In the genomic region with DNA sequence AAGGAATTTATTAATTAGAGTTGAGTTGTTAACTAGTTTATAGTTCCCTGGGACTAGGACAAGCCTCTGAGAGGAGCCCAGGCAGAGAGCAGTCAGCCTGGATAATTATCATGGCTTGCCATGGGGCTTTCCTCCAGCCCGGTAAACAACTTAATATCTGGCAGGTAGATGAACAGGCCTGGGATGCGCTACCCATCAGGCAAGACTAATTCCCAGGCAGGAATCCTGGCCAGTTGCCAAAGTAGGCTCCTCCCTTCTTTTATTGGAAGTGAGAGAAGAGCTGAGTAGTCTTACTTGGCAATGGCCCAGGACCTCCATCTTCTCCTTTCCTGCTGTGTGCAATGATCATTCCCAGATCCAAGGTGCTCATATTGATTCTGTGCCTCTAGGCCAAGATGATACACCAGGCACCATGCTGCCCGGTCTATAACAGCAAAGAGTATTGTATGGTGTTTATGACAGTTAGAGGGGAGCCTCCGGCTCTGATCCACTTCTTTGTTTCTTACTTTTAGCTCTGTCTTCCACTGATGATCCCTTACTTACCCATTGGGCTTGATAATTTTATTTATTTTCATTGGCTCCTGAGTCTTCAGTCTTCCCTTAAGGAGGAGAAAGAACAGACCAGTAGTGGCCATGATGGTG, we compare ENCODE assay signal across 19 cellular contexts.
A peak's percentile ranks its signal among the peaks of the same experiment; 100 is the strongest.
DNase-seq lines count a peak whose midpoint lies in the region; ATAC-seq and TF ChIP-seq lines count a peak whose summit lies in the region.
"Had no signal": no experiment of that assay in that cellular context is flagged by ENCODE, and none has a peak within 500 bp of the region (broad histone marks: within the 10 kb centered on the region; RNA-seq: fewer than 3 reads in every experiment).

No MANE protein-coding gene starts in this region.

- peak; percentile 72 for DNase-seq in MCF 10A (ENCODE audit: unreplicated experiment)
- DNase-seq in breast epithelium (ENCODE audit: low spot score in 2 of 2): no peak
- DNase-seq in NCI-H510A (lab: John Stamatoyannopoulos, UW): peak; percentile 2
- DNase-seq in WERI-Rb-1: peak; percentile 13
- DNase-seq in NCI-H345 treated with DMSO at 0.1 percent for 48 hours (lab: John Stamatoyannopoulos, UW; ENCODE audit: unreplicated experiment): no peak
- DNase-seq in DMS114 treated with DMSO at 0.1 percent for 48 hours (lab: John Stamatoyannopoulos, UW; ENCODE audit: unreplicated experiment): no peak
- DNase-seq in SW 1271 (lab: John Stamatoyannopoulos, UW): no peak
- DNase-seq: activated CD4-positive, alpha-beta memory T cell treated with anti-CD3 and anti-CD28 coated beads for 36 hours; activated T-cell treated with anti-CD3 and anti-CD28 coated beads, Interleukin-2, amount 50 U/mL, for 48 hours; CD4-positive, CD25-positive, alpha-beta regulatory T cell; dermis blood vessel endothelial cell; MV-4-11; occipital lobe; stimulated activated CD4-positive, alpha-beta T cell treated with anti-CD3 and anti-CD28 coated beads, Interleukin-4, amount 100 ng/mL, for 1 hour had no signal

- no TSS peak for BruUV-seq in MCF 10A (replicated peaks; lab: Mats Ljungman, UMichigan)

- TF ChIP-seq CTCF in MCF 10A (IDR thresholded peaks at IDR 0.05; ENCODE audit: unreplicated experiment): no peak
- no peak for TF ChIP-seq CTCF in breast epithelium (IDR thresholded peaks at IDR 0.05)
- no peak for TF ChIP-seq CTCF in WERI-Rb-1 (IDR thresholded peaks at IDR 0.05; ENCODE audit: low read depth, low read length)

- H3K36me3 Mint-ChIP-seq in MCF 10A (ENCODE audit: insufficient read depth, unreplicated experiment): no peaks in the 10 kb centered on the region
- H3K36me3 Mint-ChIP-seq: activated CD4-positive, alpha-beta memory T cell treated with anti-CD3 and anti-CD28 coated beads for 36 hours; activated naive CD8-positive, alpha-beta T cell; brain; CD4-positive, CD25-positive, alpha-beta regulatory T cell had no signal

- no peak overlapping the region for H3K27ac ChIP-seq in breast epithelium
- H3K27ac ChIP-seq in WERI-Rb-1: no peak overlapping the region
- H3K27ac ChIP-seq: vagina had no signal

- no peaks in the 10 kb centered on the region for H3K4me1 ChIP-seq in breast epithelium
- H3K4me1 ChIP-seq: vagina had no signal

- peaks cover 3% of the 10 kb centered on the region for H3K27me3 Mint-ChIP-seq in MCF 10A (ENCODE audit: insufficient read depth, unreplicated experiment)

- H3K27me3 ChIP-seq in breast epithelium: no peaks in the 10 kb centered on the region
- no peaks in the 10 kb centered on the region for H3K27me3 ChIP-seq in WERI-Rb-1 (ENCODE audit: insufficient read depth, low read depth, severe bottlenecking)
- H3K27me3 ChIP-seq: vagina had no signal

- H3K4me3 ChIP-seq in breast epithelium (no peak overlapping the region), WERI-Rb-1 (ENCODE audit: low read depth, low read length) (no peak overlapping the region)
- H3K4me3 ChIP-seq: vagina had no signal

- H3K27ac Mint-ChIP-seq in MCF 10A (ENCODE audit: low read depth, unreplicated experiment): no peak overlapping the region
- H3K27ac Mint-ChIP-seq: activated CD4-positive, alpha-beta memory T cell treated with anti-CD3 and anti-CD28 coated beads for 36 hours; activated naive CD8-positive, alpha-beta T cell; brain; CD4-positive, CD25-positive, alpha-beta regulatory T cell had no signal

- H3K36me3 ChIP-seq in breast epithelium (no peaks in the 10 kb centered on the region), WERI-Rb-1 (no peaks in the 10 kb centered on the region)
- H3K36me3 ChIP-seq: vagina had no signal

- POLR2A ChIA-PET in MCF 10A (lab: Yijun Ruan, JAX): interaction anchor here (0.6 to 1.3 kb wide), 3 partner anchors 45 to 152 kb away, joined by 3 read pairs; no protein-coding TSS in a partner anchor

- intact Hi-C loops in MCF 10A (cut with micrococcal nuclease): no loop called here
- intact Hi-C loops in breast epithelium (cut with DNase I; ENCODE audit: low total_unique reads): no loop called here

- CTCF ChIA-PET in MCF 10A (lab: Yijun Ruan, JAX): interaction anchor here (0.7 to 1.4 kb wide), 3 partner anchors 36 to 599 kb away, joined by 3 to 4 read pairs (median 3); no protein-coding TSS in a partner anchor

- H3K9me3 Mint-ChIP-seq in MCF 10A (ENCODE audit: unreplicated experiment): no peaks in the 10 kb centered on the region
- H3K9me3 Mint-ChIP-seq: activated CD4-positive, alpha-beta memory T cell treated with anti-CD3 and anti-CD28 coated beads for 36 hours had no signal

- ATAC-seq in GM21529 (IDR thresholded peaks at IDR 0.05; ENCODE audit: unreplicated experiment): no peak
- ATAC-seq: HepG2 had no signal

- H3K4me1 Mint-ChIP-seq in MCF 10A (ENCODE audit: insufficient read depth, unreplicated experiment): no peaks in the 10 kb centered on the region
- H3K4me1 Mint-ChIP-seq: brain; CD4-positive, CD25-positive, alpha-beta regulatory T cell had no signal

- H3K9me3 ChIP-seq in breast epithelium (no peaks in the 10 kb centered on the region), WERI-Rb-1 (ENCODE audit: severe bottlenecking) (no peaks in the 10 kb centered on the region)
- H3K9me3 ChIP-seq: vagina had no signal

- H3K4me3 Mint-ChIP-seq in MCF 10A (ENCODE audit: unreplicated experiment): no peak overlapping the region
- H3K4me3 Mint-ChIP-seq: activated CD4-positive, alpha-beta memory T cell treated with anti-CD3 and anti-CD28 coated beads for 36 hours; activated naive CD8-positive, alpha-beta T cell; brain; CD4-positive, CD25-positive, alpha-beta regulatory T cell had no signal

- no peak for TF ChIP-seq POLR2A in breast epithelium (IDR thresholded peaks at IDR 0.05)

Comparison
In these comparisons a context has a peak if more than half of its experiments do, and no peak if none do; other contexts are left out.
1. DNase-seq: peak in MCF 10A (single experiment), NCI-H510A (single experiment) and WERI-Rb-1 (single experiment); none in breast epithelium (0 of 2), NCI-H345 treated with DMSO at 0.1 percent for 48 hours (single experiment), DMS114 treated with DMSO at 0.1 percent for 48 hours (single experiment) and SW 1271 (0 of 2).